In the genomic region with DNA sequence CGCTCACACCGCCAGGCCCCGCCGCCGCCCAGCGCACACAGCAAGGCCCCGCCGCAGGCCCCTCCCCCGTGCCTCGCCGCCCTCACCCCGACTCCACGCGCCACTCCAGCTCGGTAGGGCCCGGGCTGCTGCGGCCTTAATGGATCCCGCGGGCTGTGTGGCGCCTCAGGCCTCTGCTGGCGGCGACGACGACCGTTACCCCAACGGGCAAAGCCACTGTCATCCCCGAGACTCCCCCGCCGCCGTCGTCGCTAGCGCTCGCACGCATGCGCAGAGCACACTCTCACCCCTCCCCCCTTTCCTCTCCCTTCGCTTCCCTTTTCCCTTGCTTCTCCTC, we compare ENCODE assay signal across 8 cellular contexts. TPM values are rescaled to one million over a fixed set of nuclear protein-coding genes. Genes with fewer than 3 reads are reported as not detected.
DNase-seq lines count a peak whose midpoint lies in the region; ATAC-seq and TF ChIP-seq lines count a peak whose summit lies in the region.

A gene with protein sequence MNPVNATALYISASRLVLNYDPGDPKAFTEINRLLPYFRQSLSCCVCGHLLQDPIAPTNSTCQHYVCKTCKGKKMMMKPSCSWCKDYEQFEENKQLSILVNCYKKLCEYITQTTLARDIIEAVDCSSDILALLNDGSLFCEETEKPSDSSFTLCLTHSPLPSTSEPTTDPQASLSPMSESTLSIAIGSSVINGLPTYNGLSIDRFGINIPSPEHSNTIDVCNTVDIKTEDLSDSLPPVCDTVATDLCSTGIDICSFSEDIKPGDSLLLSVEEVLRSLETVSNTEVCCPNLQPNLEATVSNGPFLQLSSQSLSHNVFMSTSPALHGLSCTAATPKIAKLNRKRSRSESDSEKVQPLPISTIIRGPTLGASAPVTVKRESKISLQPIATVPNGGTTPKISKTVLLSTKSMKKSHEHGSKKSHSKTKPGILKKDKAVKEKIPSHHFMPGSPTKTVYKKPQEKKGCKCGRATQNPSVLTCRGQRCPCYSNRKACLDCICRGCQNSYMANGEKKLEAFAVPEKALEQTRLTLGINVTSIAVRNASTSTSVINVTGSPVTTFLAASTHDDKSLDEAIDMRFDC (minus strand): TSS at position 272 of the 337 bp plus-strand sequence. CDS start 1,222 bp downstream, outside the sequence.

- H3K4me3 Mint-ChIP-seq in activated T-cell treated with anti-CD3 and anti-CD28 coated beads, Interleukin-2, amount 50 U/mL, for 72 hours = peak within 1 kb of the TSS; percentile 97 to 99

- peak in 2 of 4 donors; percentile 61 to 79 for TF ChIP-seq POLR2A in esophagus squamous epithelium (IDR thresholded peaks at IDR 0.05)

- peak within 1 kb of the TSS; percentile 98 to 100 (median 99) for H3K27ac ChIP-seq in esophagus squamous epithelium

- H2AFZ ChIP-seq in neuron (ENCODE audit: low read depth, low read length) = peak within 1 kb of the TSS; percentile 61

- peak within 1 kb of the TSS; percentile 99 for H3K27ac Mint-ChIP-seq in activated T-cell treated with anti-CD3 and anti-CD28 coated beads, Interleukin-2, amount 50 U/mL, for 72 hours

- H3K4me1 Mint-ChIP-seq in activated T-cell treated with anti-CD3 and anti-CD28 coated beads, Interleukin-2, amount 50 U/mL, for 72 hours (ENCODE audit: low read depth) = peaks cover 35% of the 10 kb centered on the region

- in situ Hi-C loops in SK-MEL-5 (cut with HindIII; ENCODE audit: low pct_unique_long_range_greater_than_20kb, low sequenced_read_pairs) = no loop called here

- H3K4me1 ChIP-seq in esophagus squamous epithelium (peaks cover 18 to 46% (median 25%) of the 10 kb centered on the region in 3 donors), neuron (ENCODE audit: insufficient read depth, low read length) (peaks cover 19% of the 10 kb centered on the region)

- H3K36me3 ChIP-seq in esophagus squamous epithelium (no peaks in the 10 kb centered on the region), neuron (ENCODE audit: insufficient read depth, low read length) (no peaks in the 10 kb centered on the region)

- TF ChIP-seq CTCF in esophagus squamous epithelium (IDR thresholded peaks at IDR 0.05) = peak in 1 of 6 experiments; percentile 12

- peaks cover 14 to 27% of the 10 kb centered on the region in 2 donors for H3K36me3 Mint-ChIP-seq in activated T-cell treated with anti-CD3 and anti-CD28 coated beads, Interleukin-2, amount 50 U/mL, for 72 hours (ENCODE audit: insufficient read depth in 2 of 2)

- 0 to 1% methylated on average over 10 to 23 of the region's 37 CpGs for WGBS in esophagus squamous epithelium, 2 donors

- no peaks in the 10 kb centered on the region for H3K27me3 Mint-ChIP-seq in activated T-cell treated with anti-CD3 and anti-CD28 coated beads, Interleukin-2, amount 50 U/mL, for 72 hours (ENCODE audit: low read depth)

- H3K9me3 ChIP-seq in esophagus squamous epithelium (no peaks in the 10 kb centered on the region), neuron (ENCODE audit: low read length) (no peaks in the 10 kb centered on the region)

- no peak for ATAC-seq in activated T-cell treated with anti-CD3 and anti-CD28 coated beads, Interleukin-2, amount 50 U/mL, for 72 hours (replicated peaks in 1 of 2)

- intact Hi-C loops in esophagus squamous epithelium (cut with DNase I) = no loop called here

- peak within 1 kb of the TSS; percentile 72 to 86 (median 80) for H3K4me3 ChIP-seq in esophagus squamous epithelium
- H3K4me3 ChIP-seq in neuron (ENCODE audit: low read length) = peak within 1 kb of the TSS; percentile 65

- DNase-seq in activated T-cell treated with anti-CD3 and anti-CD28 coated beads, Interleukin-2, amount 50 U/mL, for 72 hours = no peak
- no peak for DNase-seq in activated T-cell treated with anti-CD3 and anti-CD28 coated beads for 4 hours
- DNase-seq in SK-MEL-5 (ENCODE audit: low read depth, low spot score) = no peak
- DNase-seq in esophagus squamous epithelium (lab: John Stamatoyannopoulos, UW) = peak; percentile 81
- no peak for DNase-seq in NCI-H510A (lab: John Stamatoyannopoulos, UW)
- no peak for DNase-seq in SKM-1 (lab: John Stamatoyannopoulos, UW; ENCODE audit: unreplicated experiment)
- DNase-seq in GM19238 (ENCODE audit: insufficient read length, low spot score) = no peak

- no peaks in the 10 kb centered on the region for H3K27me3 ChIP-seq in esophagus squamous epithelium
- H3K27me3 ChIP-seq in neuron (ENCODE audit: insufficient read depth, low read length) = no peaks in the 10 kb centered on the region

- H3K9me3 Mint-ChIP-seq in activated T-cell treated with anti-CD3 and anti-CD28 coated beads, Interleukin-2, amount 50 U/mL, for 72 hours = no peaks in the 10 kb centered on the region

RNA-seq across cellular contexts. Expression of the gene that starts here (rescaled TPM):
- 10 to 100 TPM; 71.0 to 71.6 TPM for total RNA-seq in activated T-cell treated with anti-CD3 and anti-CD28 coated beads, Interleukin-2, amount 50 U/mL, for 72 hours
- 13.9 and 17.2 TPM in 2 replicates for total RNA-seq in SK-MEL-5 (2014; rRNA removed; shearing (Covaris generic))
- polyA plus RNA-seq in SK-MEL-5 (2015; cell fraction: cytosol; rRNA removed) = 9.7 and 12.4 TPM in 2 replicates
- 19.1 and 37.0 TPM in 2 replicates for polyA plus RNA-seq in SK-MEL-5 (2015; cell fraction: nucleus; rRNA removed)
- total RNA-seq in esophagus squamous epithelium = 10 to 100 TPM; 12.9 to 24.8 (median 16.5) TPM
